In genomic region chr2:118012778-118013177, GRCh38 we compare ENCODE assay signal across 8 cellular contexts. TPM values are rescaled to one million over a fixed set of nuclear protein-coding genes. Genes with fewer than 3 reads are reported as not detected.
A peak's percentile ranks its signal among the peaks of the same experiment; 100 is the strongest.
DNase-seq lines count a peak whose midpoint lies in the region; ATAC-seq and TF ChIP-seq lines count a peak whose summit lies in the region.

No MANE protein-coding gene starts in this region.

- H3K9me3 ChIP-seq in gastroesophageal sphincter: no peaks in the 10 kb centered on the region
- H3K9me3 ChIP-seq in skeletal muscle tissue (ENCODE audit: control insufficient read depth in 3 of 3, low read length in 3 of 3): no peaks in the 10 kb centered on the region

- H3K4me1 ChIP-seq in gastroesophageal sphincter (peaks cover 0 to 31% (median 13%) of the 10 kb centered on the region in 3 donors), skeletal muscle tissue (ENCODE audit: control insufficient read depth in 3 of 3, insufficient read depth in 3 of 3, low read length in 3 of 3) (peaks cover 14 to 27% (median 16%) of the 10 kb centered on the region in 3 donors)

- no peak for ATAC-seq in gastroesophageal sphincter
- no peak for ATAC-seq in GM21619 (IDR thresholded peaks at IDR 0.05; ENCODE audit: unreplicated experiment)
- no peak for ATAC-seq in HG02840 (IDR thresholded peaks at IDR 0.05; ENCODE audit: low FRiP score, unreplicated experiment)
- no peak for ATAC-seq in HG02973 (IDR thresholded peaks at IDR 0.05; ENCODE audit: unreplicated experiment)

- no peak for TF ChIP-seq CTCF in WI38 (IDR thresholded peaks at IDR 0.05; ENCODE audit: low read depth, low read length)
- no peak for TF ChIP-seq CTCF in gastroesophageal sphincter (IDR thresholded peaks at IDR 0.05)

- H3K27me3 ChIP-seq in H7 (ENCODE audit: control insufficient read depth, insufficient read depth, low read length) (peaks cover 18% of the 10 kb centered on the region), gastroesophageal sphincter (no peaks in the 10 kb centered on the region), skeletal muscle tissue (ENCODE audit: control insufficient read depth in 3 of 3, insufficient read depth in 3 of 3, low read length in 3 of 3) (no peaks in the 10 kb centered on the region)

- H3K9ac ChIP-seq in skeletal muscle tissue (ENCODE audit: low read depth in 1 of 3, low read length in 3 of 3): peak overlapping the region; percentile 10 to 95 (median 89)

- DNase-seq in H7: no peak
- no peak for DNase-seq in effector CD4-positive, alpha-beta T cell

- 20 to 34% methylated on average over 5 of the region's 6 CpGs for WGBS in gastroesophageal sphincter (ENCODE audit: low coverage in 1 of 2), 2 donors

- H3K4me3 ChIP-seq in H7 (ENCODE audit: insufficient read depth, low read depth, low read length) (peak overlapping the region; percentile 86), WI38 (ENCODE audit: low read depth, low read length) (peak overlapping the region; percentile 94), gastroesophageal sphincter (peak overlapping the region; percentile 95 to 96), skeletal muscle tissue (ENCODE audit: low read length in 3 of 3) (peak overlapping the region; percentile 75 to 95 (median 93))

- peak overlapping the region in 3 of 4 donors; percentile 85 to 90 (median 89) for H3K27ac ChIP-seq in gastroesophageal sphincter
- no peak overlapping the region for H3K27ac ChIP-seq in skeletal muscle tissue (ENCODE audit: low read depth, low read length)

- no peak for TF ChIP-seq EP300 in gastroesophageal sphincter (IDR thresholded peaks at IDR 0.05)

- no peak for TF ChIP-seq POLR2A in gastroesophageal sphincter (IDR thresholded peaks at IDR 0.05)

- peaks cover 3% of the 10 kb centered on the region for H3K36me3 ChIP-seq in H7 (replicated peaks; ENCODE audit: control insufficient read depth, insufficient read depth, low read length)
- H3K36me3 ChIP-seq in gastroesophageal sphincter: peaks cover 0 to 15% of the 10 kb centered on the region in 2 donors
- peaks cover 4 to 5% (median 5%) of the 10 kb centered on the region in 3 donors for H3K36me3 ChIP-seq in skeletal muscle tissue (ENCODE audit: control insufficient read depth in 3 of 3, insufficient read depth in 3 of 3, low read length in 3 of 3)

RNA-seq across cellular contexts. Expression of gene CCDC93, which starts 1.1 kb away (rescaled TPM):
- 9.0 and 13.6 TPM in 2 replicates for total RNA-seq in H7 (2014; rRNA removed; shearing (Covaris generic))
- 10 to 100 TPM; 13.2 to 18.8 (median 16.1) TPM for total RNA-seq in gastroesophageal sphincter
- 15.7 TPM for total RNA-seq in skeletal muscle tissue
